ENCODE assay signal across 5 cellular contexts in the genomic region with DNA sequence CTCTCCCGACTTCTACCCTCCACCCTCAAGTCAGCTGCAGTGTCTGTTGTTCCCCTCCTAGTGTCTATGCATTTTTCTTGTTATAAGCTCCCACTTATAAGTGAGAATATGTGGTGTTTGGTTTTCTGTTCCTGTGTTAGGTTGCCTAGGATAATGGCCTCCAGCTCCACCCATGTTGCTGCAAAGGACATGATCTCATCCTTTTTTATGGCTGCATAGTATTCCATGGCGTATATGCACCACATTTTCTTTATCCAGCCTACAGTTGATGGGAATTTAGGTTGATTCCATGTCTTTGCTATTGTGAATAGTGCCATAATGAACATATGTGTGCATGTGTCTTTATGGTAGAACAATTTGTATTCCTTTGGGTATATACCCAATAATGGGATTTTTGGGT.
A peak's percentile ranks its signal among the peaks of the same experiment; 100 is the strongest.
DNase-seq lines count a peak whose midpoint lies in the region; ATAC-seq, FAIRE-seq and TF ChIP-seq lines count a peak whose summit lies in the region.
"Not testable (repeated sequence)": the region's sequence is repeated elsewhere in the genome, so short reads cannot be mapped to it uniquely, and the experiment has no call there.

No MANE protein-coding gene starts in this region.

- not testable (repeated sequence) for H2BK20ac ChIP-seq in H1 (ENCODE audit: low read length)

- not testable (repeated sequence) for H3K4me2 ChIP-seq in Karpas-422 (ENCODE audit: low read depth, low read length, poor library complexity, severe bottlenecking); K562 (ENCODE audit: insufficient read depth, low read length); H1 (ENCODE audit: insufficient read depth in 1 of 2, low read depth in 2 of 2, low read length in 2 of 2); HepG2 (ENCODE audit: low read depth, low read length)

- H3K14ac ChIP-seq in H1 (ENCODE audit: insufficient read length): not testable (repeated sequence)

- H2BK12ac ChIP-seq in H1 (ENCODE audit: low read depth, low read length): not testable (repeated sequence)

- not testable (repeated sequence) for ATAC-seq in K562, HepG2

- BruUV-seq in K562 (replicated peaks; lab: Mats Ljungman, UMichigan); HepG2 (replicated peaks; lab: Mats Ljungman, UMichigan): not testable (repeated sequence)

- not testable (repeated sequence) for H3K4ac ChIP-seq in H1 (replicated peaks; ENCODE audit: insufficient read length, low read depth, low read length)

- not testable (repeated sequence) for TF ChIP-seq POLR2A in K562 (conservative IDR thresholded peaks at IDR 0.05); H1 (IDR thresholded peaks at IDR 0.05; ENCODE audit: control extremely low read depth in 1 of 2, low read depth in 2 of 2, low read length in 2 of 2); HepG2 (IDR thresholded peaks at IDR 0.05; ENCODE audit: insufficient read depth in 1 of 2, low read depth in 2 of 2, low read length in 2 of 2)

- not testable (repeated sequence) for H2BK120ac ChIP-seq in H1 (replicated peaks; ENCODE audit: low read depth, low read length)

- not testable (repeated sequence) for H3K79me1 ChIP-seq in H1 (ENCODE audit: low read depth, low read length)

- TF ChIP-seq RAD21 in K562 (CRISPR knock-in tag; conservative IDR thresholded peaks at IDR 0.05 in 1 of 2, IDR thresholded peaks at IDR 0.05 in 1 of 2); H1 (IDR thresholded peaks at IDR 0.05 in 1 of 2, conservative IDR thresholded peaks at IDR 0.05 in 1 of 2; ENCODE audit: low read depth in 2 of 2, low read length in 2 of 2); HepG2 (CRISPR knock-in tag; IDR thresholded peaks at IDR 0.05): not testable (repeated sequence)

- not testable (repeated sequence) for TF ChIP-seq CTCF in HEK293 (tag by site-specific recombination; IDR thresholded peaks at IDR 0.05); K562 (IDR thresholded peaks at IDR 0.05 in 2 of 3, conservative IDR thresholded peaks at IDR 0.05 in 1 of 3; ENCODE audit: insufficient read depth in 2 of 3, low read depth in 1 of 3, low read length in 3 of 3); H1 (IDR thresholded peaks at IDR 0.05; ENCODE audit: control extremely low read depth in 1 of 3, insufficient read depth in 1 of 3, low read depth in 1 of 3, low read length in 3 of 3); HepG2 (CRISPR knock-in tag; IDR thresholded peaks at IDR 0.05)

- H3K23me2 ChIP-seq in H1 (ENCODE audit: low read depth, low read length): not testable (repeated sequence)

- TF ChIP-seq EP300 in K562 (IDR thresholded peaks at IDR 0.05; ENCODE audit: low read length); H1 (IDR thresholded peaks at IDR 0.05; ENCODE audit: borderline replicate concordance in 1 of 2, low read depth in 2 of 2, low read length in 2 of 2); HepG2 (IDR thresholded peaks at IDR 0.05; ENCODE audit: low read depth in 2 of 2, low read length in 2 of 2); HepG2 (CRISPR knock-in tag; IDR thresholded peaks at IDR 0.05; ENCODE audit: borderline replicate concordance): not testable (repeated sequence)

- intact Hi-C loops in K562 (cut with micrococcal nuclease); HepG2 (cut with micrococcal nuclease; ENCODE audit: unreplicated experiment): not testable (repeated sequence)

- H3K9ac ChIP-seq in Karpas-422 (ENCODE audit: low read length); K562 (ENCODE audit: insufficient read depth in 1 of 2, low read depth in 2 of 2, low read length in 2 of 2); H1 (replicated peaks in 1 of 4; ENCODE audit: extremely low read depth in 1 of 4, low read depth in 3 of 4, low read length in 3 of 4); HepG2 (ENCODE audit: insufficient read depth, low read depth, low read length): not testable (repeated sequence)

- H3K36me3 ChIP-seq in HEK293 (ENCODE audit: control insufficient read depth in 2 of 2, insufficient read depth in 1 of 2, low read length in 2 of 2); Karpas-422 (ENCODE audit: insufficient read depth, low read length); K562 (ENCODE audit: control insufficient read depth, insufficient read depth, low read length); H1 (ENCODE audit: control insufficient read depth in 2 of 4, insufficient read depth in 4 of 4, low read length in 3 of 4); HepG2 (replicated peaks in 1 of 2; ENCODE audit: control insufficient read depth in 1 of 2, insufficient read depth in 2 of 2, low read length in 2 of 2): not testable (repeated sequence)

- POLR2A ChIA-PET in HEK293 (lab: Yijun Ruan, JAX); K562 (lab: Yijun Ruan, JAX); H1 (lab: Charles Lee; ENCODE audit: partially characterized antibody); HepG2 (lab: Yijun Ruan, JAX): not testable (repeated sequence)

- in situ Hi-C loops in K562 (cut with MboI); HepG2 (cut with HindIII; ENCODE audit: extremely low pct_ligation_motif_present, low pct_unique_long_range_greater_than_20kb): not testable (repeated sequence)

- H4K8ac ChIP-seq in H1 (ENCODE audit: extremely low read depth, insufficient read depth, low read length): not testable (repeated sequence)

- H3K9me2 ChIP-seq in Karpas-422 (replicated peaks; ENCODE audit: insufficient read depth, low read length): not testable (repeated sequence)

- H2AK5ac ChIP-seq in H1 (ENCODE audit: low read depth, low read length): not testable (repeated sequence)

- not testable (repeated sequence) for FAIRE-seq in K562 (lab: Jason Lieb, UNC); H1 (lab: Jason Lieb, UNC); HepG2 (lab: Jason Lieb, UNC)

- not testable (repeated sequence) for H3K4me1 ChIP-seq in HEK293 (ENCODE audit: control insufficient read depth, insufficient read depth, low read length); Karpas-422 (ENCODE audit: low read length); K562 (replicated peaks in 1 of 2; ENCODE audit: control insufficient read depth in 2 of 2, insufficient read depth in 2 of 2, low read length in 2 of 2); H1 (replicated peaks in 1 of 4; ENCODE audit: control insufficient read depth in 3 of 4, insufficient read depth in 4 of 4, low read length in 3 of 4)
- H3K4me1 ChIP-seq in HepG2 (ENCODE audit: insufficient read depth, low read length): peaks cover 14% of the 10 kb centered on the region

- WGBS in K562 (ENCODE audit: insufficient coverage, low coverage, missing lambda C conversion rate): 14% methylated on average over 2 of the region's 2 CpGs
- 87% methylated on average over 2 of the region's 2 CpGs; no CpG with 5 or more reads in 1 of the 2 experiments for WGBS in H1 (ENCODE audit: extremely low coverage in 1 of 2, insufficient coverage in 1 of 2, insufficient read length in 1 of 2, insufficient replicate concordance in 2 of 2, low coverage in 1 of 2, low lambda C conversion rate in 2 of 2, missing lambda C conversion rate in 1 of 2), 2 experiments
- WGBS in HepG2 (ENCODE audit: low lambda C conversion rate): 77% methylated on average over 2 of the region's 2 CpGs

- H3K9me3 ChIP-seq in HEK293 (ENCODE audit: control insufficient read depth, insufficient read depth, low read depth, low read length); Karpas-422 (ENCODE audit: low read length); K562 (replicated peaks; ENCODE audit: control insufficient read depth, insufficient read depth, low read depth, low read length); H1 (ENCODE audit: insufficient read depth in 2 of 2, low read depth in 1 of 2, low read length in 1 of 2); HepG2 (ENCODE audit: low read length): not testable (repeated sequence)

- H3K79me2 ChIP-seq in Karpas-422 (ENCODE audit: low read length); K562 (ENCODE audit: control insufficient read depth, insufficient read depth, low read length); H1 (ENCODE audit: control insufficient read depth in 1 of 2, insufficient read depth in 2 of 2, low read length in 2 of 2); HepG2 (ENCODE audit: insufficient read depth, low read length): not testable (repeated sequence)

- H3K18ac ChIP-seq in H1 (ENCODE audit: extremely low read depth, low read length): not testable (repeated sequence)

- not testable (repeated sequence) for H3K27ac ChIP-seq in HEK293 (ENCODE audit: extremely low read depth, low read depth, low read length); Karpas-422 (ENCODE audit: low read length); K562 (ENCODE audit: extremely low read depth, low read depth, low read length); H1 (ENCODE audit: low read depth, low read length); HepG2 (ENCODE audit: extremely low read length, insufficient read depth, low read length)

- not testable (repeated sequence) for H3K9me1 ChIP-seq in K562 (ENCODE audit: control insufficient read depth, insufficient read depth, low read length)

- H3K4me3 ChIP-seq in HEK293 (ENCODE audit: low read depth, low read length); Karpas-422 (ENCODE audit: low read length); K562; H1 (ENCODE audit: extremely low read depth in 1 of 4, insufficient read depth in 2 of 4, low read depth in 3 of 4, low read length in 4 of 4); HepG2 (replicated peaks in 1 of 3; ENCODE audit: insufficient read depth in 1 of 3, low read depth in 2 of 3, low read length in 3 of 3): not testable (repeated sequence)

- H3K27me3 ChIP-seq in Karpas-422 (ENCODE audit: low read length); H1 (replicated peaks in 1 of 4; ENCODE audit: control insufficient read depth in 3 of 4, extremely low read depth in 1 of 4, insufficient read depth in 3 of 4, low read length in 3 of 4); HepG2 (ENCODE audit: control insufficient read depth in 1 of 2, insufficient read depth in 2 of 2, low read length in 2 of 2): not testable (repeated sequence)
- peaks cover 0 to 11% of the 10 kb centered on the region in 2 experiments; a peak in 2 of 5 replicates for H3K27me3 ChIP-seq in K562 (ENCODE audit: control insufficient read depth in 2 of 2, insufficient read depth in 2 of 2, low read length in 2 of 2)

- not testable (repeated sequence) for H2BK15ac ChIP-seq in H1 (ENCODE audit: low read length)

- H2BK5ac ChIP-seq in H1 (ENCODE audit: low read depth, low read length): not testable (repeated sequence)

- H4K91ac ChIP-seq in H1 (replicated peaks; ENCODE audit: insufficient read length, low read length): not testable (repeated sequence)

- not testable (repeated sequence) for H3K23ac ChIP-seq in H1 (ENCODE audit: insufficient read length)

- H2AFZ ChIP-seq in Karpas-422 (ENCODE audit: low read length); K562 (ENCODE audit: low read depth, low read length); H1 (ENCODE audit: low read length); HepG2 (ENCODE audit: low read length): not testable (repeated sequence)

- H4K20me1 ChIP-seq in Karpas-422 (ENCODE audit: insufficient read depth, low read depth, low read length); K562 (replicated peaks; ENCODE audit: control insufficient read depth, insufficient read depth, low read length); H1 (replicated peaks in 1 of 2; ENCODE audit: control insufficient read depth in 1 of 2, insufficient read depth in 2 of 2, low read length in 2 of 2); HepG2 (ENCODE audit: insufficient read depth, low read length): not testable (repeated sequence)

- peak; percentile 6 for DNase-seq in Karpas-422
- DNase-seq in K562 (ENCODE audit: extremely low read depth in 1 of 4, low spot score in 3 of 4); H1 (ENCODE audit: low read depth in 1 of 2, low spot score in 2 of 2); HepG2 (ENCODE audit: low spot score): not testable (repeated sequence)

- not testable (repeated sequence) for H4K5ac ChIP-seq in H1 (ENCODE audit: insufficient read length, low read depth, low read length)

- not testable (repeated sequence) for H3K56ac ChIP-seq in H1 (replicated peaks; ENCODE audit: insufficient read length, low read depth, low read length)

- CTCF ChIA-PET in HEK293 (lab: Yijun Ruan, JAX); K562 (lab: Yijun Ruan, JAX; ENCODE audit: low intra/inter-chr PET ratio); HepG2 (lab: Yijun Ruan, JAX; ENCODE audit: low intra/inter-chr PET ratio, low total read pairs): not testable (repeated sequence)
- CTCF ChIA-PET in H1 (lab: Charles Lee; ENCODE audit: partially characterized antibody): interaction anchor here (1.0 to 1.4 kb wide), 2 partner anchors 42 to 58 kb away, joined by 3 read pairs; no protein-coding TSS in a partner anchor
